Comparison of ENCODE assay signal across 1 cellular context in the genomic region with DNA sequence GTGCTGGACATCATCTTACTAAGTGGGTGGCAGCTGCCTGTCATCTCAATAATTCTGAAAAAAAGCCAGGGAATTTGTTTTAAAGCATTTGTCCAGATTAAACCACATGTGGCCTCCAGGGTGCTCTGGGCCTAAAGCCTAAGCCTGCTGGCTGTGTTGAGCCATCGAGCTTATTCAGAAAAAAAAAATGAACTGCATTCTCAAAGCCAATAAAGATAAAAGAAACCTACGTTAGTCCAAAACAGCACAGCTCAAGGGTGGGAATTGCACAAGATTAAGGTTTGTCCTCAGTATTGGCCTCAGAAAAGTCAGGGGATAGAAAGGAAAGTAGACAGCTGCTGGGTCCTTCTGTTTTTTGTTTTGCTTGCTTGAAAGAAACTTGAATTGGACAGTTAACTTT.
TF ChIP-seq lines count a peak whose summit lies in the region.

No MANE protein-coding gene starts in this region.

TF ChIP-seq in SK-N-SH, 30 proteins besides CTCF, POLR2A, EP300 and RAD21 (continued from another document):
- peak; percentile 33 for TF ChIP-seq TCF12 (IDR thresholded peaks at IDR 0.05)
